In genomic region chr2:203808041-203808750, GRCh38 we compare ENCODE assay signal across 12 cellular contexts. TPM values are rescaled to one million over a fixed set of nuclear protein-coding genes. Genes with fewer than 3 reads are reported as not detected.
DNase-seq lines count a peak whose midpoint lies in the region; ATAC-seq, FAIRE-seq and TF ChIP-seq lines count a peak whose summit lies in the region.
"Had no signal": no experiment of that assay in that cellular context is flagged by ENCODE, and none has a peak within 500 bp of the region (broad histone marks: within the 10 kb centered on the region; RNA-seq: fewer than 3 reads in every experiment).

No MANE protein-coding gene starts in this region.

- DNase-seq in AG04449 (ENCODE audit: low read depth, low spot score) (peak; percentile 87), HTR-8/SVneo (ENCODE audit: insufficient read length, low spot score) (peak; percentile 68), astrocyte of the cerebellum (ENCODE audit: low read depth) (peak; percentile 99), kidney glomerular epithelial cell (lab: John Stamatoyannopoulos, UW) (peak; percentile 49), activated T-cell treated with anti-CD3 and anti-CD28 coated beads for 4 hours (no peak), kidney (no peak), amygdala (lab: John Stamatoyannopoulos, UW) (no peak)
- DNase-seq: activated CD4-positive, CD25-positive, alpha-beta regulatory T cell treated with anti-CD3 and anti-CD28 coated beads, Interleukin-2, amount 50 U/mL, for 72 hours; activated naive CD4-positive, alpha-beta T cell treated with anti-CD3 and anti-CD28 coated beads, Interleukin-2, amount 50 U/mL, for 16 hours; gastrocnemius medialis had no signal

- H3K9ac ChIP-seq in kidney (ENCODE audit: low read length in 2 of 2) = no peak overlapping the region

- H3K27ac ChIP-seq in kidney (ENCODE audit: low read depth in 2 of 2, low read length in 2 of 2) = no peak overlapping the region
- H3K27ac ChIP-seq: gastrocnemius medialis had no signal

- H3K4me1 ChIP-seq in kidney (ENCODE audit: control insufficient read depth in 1 of 2, insufficient read depth in 1 of 2, low read depth in 1 of 2, low read length in 2 of 2) = peaks cover 0 to 9% of the 10 kb centered on the region in 2 donors

- POLR2A ChIA-PET in AG04449 (lab: Yijun Ruan, JAX) = interaction anchor here (0.7 to 2.3 kb wide), 4 partner anchors 9 to 123 kb away, joined by 3 to 25 read pairs (median 4); no protein-coding TSS in a partner anchor

- no peak for ATAC-seq in GM19324 (IDR thresholded peaks at IDR 0.05; ENCODE audit: low FRiP score, unreplicated experiment)

- peaks cover 0 to 4% of the 10 kb centered on the region in 2 donors for H3K9me3 ChIP-seq in kidney (ENCODE audit: control insufficient read depth in 1 of 2, low read length in 2 of 2)
- H3K9me3 ChIP-seq: gastrocnemius medialis had no signal

- H3K36me3 ChIP-seq in kidney (ENCODE audit: control insufficient read depth in 1 of 2, insufficient read depth in 2 of 2, low read length in 2 of 2) = no peaks in the 10 kb centered on the region
- H3K36me3 ChIP-seq: gastrocnemius medialis had no signal

- in situ Hi-C loops in astrocyte of the cerebellum (cut with HindIII; ENCODE audit: low sequenced_read_pairs) = loop anchor here (25.0 kb wide), 1 partner anchor 321 kb away; no protein-coding TSS in a partner anchor

- FAIRE-seq in HTR-8/SVneo (lab: Jason Lieb, UNC) (no peak), kidney (lab: Jason Lieb, UNC) (no peak)

- intact Hi-C loops in kidney (cut with DNase I) = no loop called here

- TF ChIP-seq CTCF in AG04449 (IDR thresholded peaks at IDR 0.05; ENCODE audit: insufficient read depth, low read length, missing control alignments) = no peak
- TF ChIP-seq CTCF in astrocyte of the cerebellum (IDR thresholded peaks at IDR 0.05; ENCODE audit: low read depth, low read length, missing control alignments) = no peak
- no peak for TF ChIP-seq CTCF in kidney (IDR thresholded peaks at IDR 0.05; ENCODE audit: borderline replicate concordance, extremely low read depth, insufficient read depth)

- H3K4me3 ChIP-seq in AG04449 (ENCODE audit: low read depth, low read length) (no peak overlapping the region), astrocyte of the cerebellum (ENCODE audit: low read depth, low read length) (no peak overlapping the region), kidney (ENCODE audit: low read length in 2 of 2) (no peak overlapping the region)
- H3K4me3 ChIP-seq: gastrocnemius medialis had no signal

- CTCF ChIA-PET in AG04449 (lab: Yijun Ruan, JAX) = interaction anchor here (0.8 to 3.9 kb wide), 7 partner anchors 8 to 355 kb away, joined by 3 to 16 read pairs (median 3); no protein-coding TSS in a partner anchor

RNA-seq across cellular contexts. Expression of gene CTLA4, which starts 59.4 kb away (rescaled TPM):
- total RNA-seq in kidney = 2.0 TPM
- polyA plus RNA-seq in kidney (ENCODE audit: insufficient read depth, low read depth, low replicate concordance) = 0.22 TPM
- total RNA-seq: gastrocnemius medialis had no signal
- polyA plus RNA-seq: BJ had no signal

Comparison
In these comparisons a context has a peak if more than half of its experiments do, and no peak if none do; other contexts are left out.
1. DNase-seq: peak in AG04449 (single experiment), HTR-8/SVneo (single experiment), astrocyte of the cerebellum (single experiment) and kidney glomerular epithelial cell (single experiment); none in activated T-cell treated with anti-CD3 and anti-CD28 coated beads for 4 hours (single experiment), kidney (single experiment) and amygdala (0 of 56).